ENCODE assay signal across 15 cellular contexts in genomic region chr3:154901263-154901662, GRCh38.
DNase-seq lines count a peak whose midpoint lies in the region; ATAC-seq and TF ChIP-seq lines count a peak whose summit lies in the region.
"Had no signal": no experiment of that assay in that cellular context is flagged by ENCODE, and none has a peak within 500 bp of the region (broad histone marks: within the 10 kb centered on the region; RNA-seq: fewer than 3 reads in every experiment).

No MANE protein-coding gene starts in this region.

- H4K91ac ChIP-seq in IMR-90 (ENCODE audit: insufficient read depth, low read depth, low read length) (no peak overlapping the region), mesenchymal stem cell (ENCODE audit: low read length) (no peak overlapping the region)

- no peaks in the 10 kb centered on the region for H3K27me3 ChIP-seq in IMR-90 (ENCODE audit: control insufficient read depth, insufficient read depth, low read length)
- no peaks in the 10 kb centered on the region for H3K27me3 ChIP-seq in adipocyte (replicated peaks; ENCODE audit: control insufficient read depth, insufficient read depth, low read length)
- H3K27me3 ChIP-seq in mesendoderm (ENCODE audit: insufficient read depth, low read length, poor library complexity), result no peaks in the 10 kb centered on the region
- H3K27me3 ChIP-seq in subcutaneous abdominal adipose tissue (ENCODE audit: control insufficient read depth in 5 of 5, insufficient read depth in 4 of 5, low read length in 5 of 5), result no peaks in the 10 kb centered on the region
- H3K27me3 ChIP-seq in mesenchymal stem cell (ENCODE audit: control insufficient read depth in 1 of 2, insufficient read depth in 1 of 2, low read length in 2 of 2), result no peaks in the 10 kb centered on the region
- H3K27me3 ChIP-seq: BE2C had no signal

- CTCF ChIA-PET in IMR-90 (lab: Yijun Ruan, JAX), result no interaction called here
- CTCF ChIA-PET in WTC11 (lab: Charles Lee), result no interaction called here

- no peaks in the 10 kb centered on the region for H4K20me1 ChIP-seq in IMR-90 (ENCODE audit: insufficient read depth, low read length)

- H3K9ac ChIP-seq in IMR-90 (ENCODE audit: low read depth, low read length) (no peak overlapping the region), adipocyte (ENCODE audit: low read length) (peak overlapping the region; percentile 44), mesendoderm (ENCODE audit: low read length) (no peak overlapping the region), subcutaneous abdominal adipose tissue (ENCODE audit: low read length in 5 of 5) (peak overlapping the region in 2 of 5 donors; percentile 4 to 70), mesenchymal stem cell (ENCODE audit: low read length) (no peak overlapping the region)
- H3K9ac ChIP-seq: GM23248 had no signal

- peaks cover 3% of the 10 kb centered on the region; the same call in 1 of the 2 replicates for H3K4me1 ChIP-seq in IMR-90 (ENCODE audit: control insufficient read depth, insufficient read depth, low read length)
- peaks cover 31% of the 10 kb centered on the region for H3K4me1 ChIP-seq in adipocyte (ENCODE audit: control insufficient read depth, insufficient read depth, low read length)
- H3K4me1 ChIP-seq in mesendoderm (ENCODE audit: control insufficient read depth, low read depth, low read length), result no peaks in the 10 kb centered on the region
- H3K4me1 ChIP-seq in subcutaneous abdominal adipose tissue (ENCODE audit: control insufficient read depth in 5 of 5, insufficient read depth in 5 of 5, low read length in 5 of 5), result peaks cover 0 to 27% (median 20%) of the 10 kb centered on the region in 5 donors
- no peaks in the 10 kb centered on the region for H3K4me1 ChIP-seq in mesenchymal stem cell (ENCODE audit: control insufficient read depth, insufficient read depth, low read depth, low read length)
- H3K4me1 ChIP-seq: BE2C had no signal

- H3K9me3 ChIP-seq in IMR-90 (ENCODE audit: control insufficient read depth, insufficient read depth, low read length), result no peaks in the 10 kb centered on the region
- H3K9me3 ChIP-seq in adipocyte (ENCODE audit: control insufficient read depth, low read length), result no peaks in the 10 kb centered on the region
- no peaks in the 10 kb centered on the region for H3K9me3 ChIP-seq in subcutaneous abdominal adipose tissue (ENCODE audit: control insufficient read depth in 5 of 5, low read length in 5 of 5)
- H3K9me3 ChIP-seq in mesenchymal stem cell (ENCODE audit: control insufficient read depth, low read length), result no peaks in the 10 kb centered on the region
- H3K9me3 ChIP-seq: BE2C had no signal

- POLR2A ChIA-PET in IMR-90 (lab: Charles Lee; ENCODE audit: unreplicated experiment), result no interaction called here
- POLR2A ChIA-PET in WTC11 (lab: Charles Lee), result interaction anchor here (0.7 kb wide), 1 partner anchor 430 kb away, joined by 3 read pairs; no protein-coding TSS in a partner anchor

- H3K9me1 ChIP-seq in IMR-90 (ENCODE audit: insufficient read depth, low read length), result peaks cover 3% of the 10 kb centered on the region; the same call in 1 of the 2 replicates

- in situ Hi-C loops in IMR-90 (cut with MboI; ENCODE audit: low sequenced_read_pairs), result no loop called here

- H2BK120ac ChIP-seq in IMR-90 (ENCODE audit: low read depth, low read length) (no peak overlapping the region), mesendoderm (ENCODE audit: low read depth, low read length) (no peak overlapping the region), mesenchymal stem cell (ENCODE audit: low read depth, low read length) (no peak overlapping the region)

- H3K79me2 ChIP-seq in mesendoderm (ENCODE audit: control insufficient read depth, insufficient read depth, low read length), result no peaks in the 10 kb centered on the region

- no peak overlapping the region for H2AFZ ChIP-seq in IMR-90 (replicated peaks; ENCODE audit: low read length, poor library complexity)
- H2AFZ ChIP-seq in mesenchymal stem cell (ENCODE audit: low read depth, low read length), result no peak overlapping the region
- H2AFZ ChIP-seq: GM23248 had no signal

- peak; percentile 54 for DNase-seq in IMR-90
- DNase-seq in adipocyte (ENCODE audit: low read depth), result no peak
- DNase-seq in mesendoderm, result no peak
- no peak for DNase-seq in mesenchymal stem cell
- DNase-seq in WTC11 (ENCODE audit: low spot score), result no peak
- DNase-seq: BE2C; CD4-positive, alpha-beta memory T cell; DMS79; EL; GM23248 had no signal

- no peak overlapping the region for H3K14ac ChIP-seq in IMR-90 (replicated peaks; ENCODE audit: low read depth, low read length)
- H3K14ac ChIP-seq in mesenchymal stem cell (ENCODE audit: low read length in 2 of 2), result no peak overlapping the region

- H3K27me3 Mint-ChIP-seq in WTC11 (ENCODE audit: low read depth), result no peaks in the 10 kb centered on the region
- H3K27me3 Mint-ChIP-seq: CD4-positive, alpha-beta memory T cell had no signal

- no CpG with 5 or more reads among the region's 2 CpGs for WGBS in IMR-90 (ENCODE audit: extremely low coverage in 2 of 2, insufficient read length in 1 of 2), 2 experiments
- WGBS in mesendoderm (ENCODE audit: extremely low coverage, insufficient coverage, low lambda C conversion rate), result no CpG with 5 or more reads among the region's 2 CpGs
- WGBS in mesenchymal stem cell, result 100% methylated on average over 2 of the region's 2 CpGs

- H2BK12ac ChIP-seq in mesenchymal stem cell (ENCODE audit: low read length in 2 of 2), result no peak overlapping the region

- intact Hi-C loops in IMR-90 (cut with micrococcal nuclease), result loop anchor here (5.0 kb wide), 1 partner anchor 144 kb away; no protein-coding TSS in a partner anchor

- H3K27ac Mint-ChIP-seq in WTC11, result no peak overlapping the region
- H3K27ac Mint-ChIP-seq: CD4-positive, alpha-beta memory T cell had no signal

- H4K8ac ChIP-seq in IMR-90 (ENCODE audit: low read depth in 2 of 2, low read length in 2 of 2) (no peak overlapping the region), mesendoderm (ENCODE audit: low read depth, low read length) (no peak overlapping the region), mesenchymal stem cell (ENCODE audit: low read length) (no peak overlapping the region)

- TF ChIP-seq POLR2A in IMR-90 (IDR thresholded peaks at IDR 0.05; ENCODE audit: low read depth, low read length), result no peak

- H2BK15ac ChIP-seq in IMR-90 (ENCODE audit: low read depth, low read length) (no peak overlapping the region), mesendoderm (replicated peaks; ENCODE audit: low read depth) (no peak overlapping the region), mesenchymal stem cell (ENCODE audit: low read depth, poor library complexity, severe bottlenecking) (no peak overlapping the region)

- ATAC-seq in IMR-90 (ENCODE audit: low read depth) (no peak), esophagus mucosa (no peak), WTC11 (no peak)
- ATAC-seq: HCT116 had no signal

- H3K36me3 ChIP-seq in IMR-90 (ENCODE audit: control insufficient read depth, insufficient read depth, low read length) (no peaks in the 10 kb centered on the region), adipocyte (ENCODE audit: control insufficient read depth, insufficient read depth, low read length, severe bottlenecking) (no peaks in the 10 kb centered on the region), mesendoderm (ENCODE audit: control insufficient read depth, insufficient read depth, low read length) (no peaks in the 10 kb centered on the region), subcutaneous abdominal adipose tissue (ENCODE audit: control insufficient read depth in 5 of 5, insufficient read depth in 5 of 5, low read length in 5 of 5) (no peaks in the 10 kb centered on the region), mesenchymal stem cell (ENCODE audit: control insufficient read depth in 1 of 2, insufficient read depth in 2 of 2, low read depth in 1 of 2, low read length in 2 of 2) (no peaks in the 10 kb centered on the region)
- H3K36me3 ChIP-seq: BE2C had no signal

- no peak overlapping the region for H3K4me2 ChIP-seq in IMR-90 (ENCODE audit: low read depth, low read length)
- H3K4me2 ChIP-seq in mesendoderm (ENCODE audit: low read length), result no peak overlapping the region
- no peak overlapping the region for H3K4me2 ChIP-seq in mesenchymal stem cell (ENCODE audit: low read length, poor library complexity, severe bottlenecking)

- no peak overlapping the region for H2AK9ac ChIP-seq in IMR-90 (replicated peaks; ENCODE audit: low read depth, low read length, poor library complexity)

- H2AK5ac ChIP-seq in IMR-90 (ENCODE audit: low read depth, low read length) (no peak overlapping the region), mesendoderm (ENCODE audit: low read length) (no peak overlapping the region), mesenchymal stem cell (ENCODE audit: low read length, severe bottlenecking) (no peak overlapping the region)

- H3K79me1 ChIP-seq in IMR-90 (ENCODE audit: low read depth in 1 of 2, low read length in 2 of 2), result no peaks in the 10 kb centered on the region
- H3K79me1 ChIP-seq in mesendoderm (ENCODE audit: low read length), result no peaks in the 10 kb centered on the region
- H3K79me1 ChIP-seq in mesenchymal stem cell (replicated peaks; ENCODE audit: low read length, poor library complexity, severe bottlenecking), result no peaks in the 10 kb centered on the region

- H3K9me3 Mint-ChIP-seq in WTC11, result no peaks in the 10 kb centered on the region

- peaks cover 5% of the 10 kb centered on the region for H3K4me1 Mint-ChIP-seq in WTC11
- H3K4me1 Mint-ChIP-seq: CD4-positive, alpha-beta memory T cell had no signal

- no peak overlapping the region for H4K5ac ChIP-seq in IMR-90 (ENCODE audit: low read depth, low read length)
- H4K5ac ChIP-seq in mesendoderm (ENCODE audit: low read length), result peak overlapping the region; percentile 75

- BruUV-seq in IMR-90 (replicated peaks; lab: Mats Ljungman, UMichigan), result no TSS peak

- no peak overlapping the region for H3K4me3 Mint-ChIP-seq in WTC11
- H3K4me3 Mint-ChIP-seq: CD4-positive, alpha-beta memory T cell had no signal

- H3K18ac ChIP-seq in IMR-90 (ENCODE audit: low read depth, low read length) (no peak overlapping the region), mesendoderm (ENCODE audit: low read length) (no peak overlapping the region), mesenchymal stem cell (ENCODE audit: low read depth in 1 of 2, low read length in 2 of 2) (no peak overlapping the region)

- dilution Hi-C loops in IMR-90 (cut with HindIII; ENCODE audit: low sequenced_read_pairs, unreplicated experiment), result no loop called here

- TF ChIP-seq RAD21 in IMR-90 (IDR thresholded peaks at IDR 0.05; ENCODE audit: low read length), result no peak

- H3K23ac ChIP-seq in IMR-90 (ENCODE audit: low read depth, low read length) (no peak overlapping the region), mesendoderm (ENCODE audit: low read length) (no peak overlapping the region), mesenchymal stem cell (ENCODE audit: low read length in 2 of 2) (no peak overlapping the region)

- TF ChIP-seq CTCF in IMR-90 (conservative IDR thresholded peaks at IDR 0.05; ENCODE audit: low read depth, low read length) (no peak), WTC11 (IDR thresholded peaks at IDR 0.05) (no peak)

- H3K56ac ChIP-seq in IMR-90 (ENCODE audit: extremely low read depth, insufficient read depth, low read length), result no peak overlapping the region
- H3K56ac ChIP-seq in mesendoderm (ENCODE audit: low read length), result no peak overlapping the region

- H3K27ac ChIP-seq in IMR-90 (ENCODE audit: insufficient read depth, low read length) (no peak overlapping the region), mesendoderm (ENCODE audit: low read depth, low read length) (no peak overlapping the region), subcutaneous abdominal adipose tissue (ENCODE audit: low read depth, low read length) (peak overlapping the region; percentile 45), mesenchymal stem cell (ENCODE audit: low read length, poor library complexity, severe bottlenecking) (no peak overlapping the region)
- H3K27ac ChIP-seq: C4-2B, GM23248, HL-60 had no signal

- no peaks in the 10 kb centered on the region for H3K36me3 Mint-ChIP-seq in WTC11
- H3K36me3 Mint-ChIP-seq: CD4-positive, alpha-beta memory T cell had no signal

- H3K4me3 ChIP-seq in IMR-90 (ENCODE audit: insufficient read depth, low read depth, low read length) (no peak overlapping the region), adipocyte (ENCODE audit: low read length) (no peak overlapping the region), mesendoderm (ENCODE audit: low read length) (no peak overlapping the region), subcutaneous abdominal adipose tissue (ENCODE audit: low read depth in 1 of 5, low read length in 5 of 5) (no peak overlapping the region), mesenchymal stem cell (ENCODE audit: insufficient read depth in 1 of 2, low read depth in 1 of 2, low read length in 2 of 2) (no peak overlapping the region)
- H3K4me3 ChIP-seq: GM23248 had no signal

- H2BK20ac ChIP-seq in IMR-90 (ENCODE audit: low read depth, low read length), result no peak overlapping the region

- H2BK5ac ChIP-seq in IMR-90 (ENCODE audit: low read depth, low read length, poor library complexity, severe bottlenecking), result no peak overlapping the region
- H2BK5ac ChIP-seq in mesendoderm (ENCODE audit: low read length), result no peak overlapping the region
- H2BK5ac ChIP-seq in mesenchymal stem cell (ENCODE audit: low read depth, low read length, poor library complexity, severe bottlenecking), result no peak overlapping the region

- H3K4ac ChIP-seq in IMR-90 (ENCODE audit: low read depth, low read length) (no peak overlapping the region), mesendoderm (ENCODE audit: low read depth, low read length) (no peak overlapping the region), mesenchymal stem cell (ENCODE audit: low read depth in 1 of 2, low read length in 2 of 2) (no peak overlapping the region)
